6 cellular contexts compared by ENCODE assay signal in the genomic region with DNA sequence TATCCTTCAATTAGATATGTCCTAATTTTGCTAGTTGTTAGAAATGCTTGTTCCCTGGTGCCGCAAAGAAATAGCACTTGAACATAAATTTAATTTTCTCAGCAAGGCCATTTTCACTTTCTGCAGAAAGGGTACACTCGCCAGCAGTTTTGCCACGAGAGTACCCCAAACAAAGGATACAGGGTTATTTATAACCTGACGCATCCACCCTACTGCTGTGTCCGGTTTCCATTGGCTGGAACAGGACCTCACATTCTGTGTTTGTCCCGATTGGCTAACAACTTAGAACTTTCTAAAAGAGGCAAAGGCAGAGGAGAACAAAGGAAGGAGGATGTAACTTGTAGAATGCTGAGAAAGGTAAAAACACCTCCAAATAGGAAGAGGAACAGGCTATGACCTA. TPM values are rescaled to one million over a fixed set of nuclear protein-coding genes. Genes with fewer than 3 reads are reported as not detected.
"Had no signal": no experiment of that assay in that cellular context is flagged by ENCODE, and none has a peak within 500 bp of the region (broad histone marks: within the 10 kb centered on the region; RNA-seq: fewer than 3 reads in every experiment).

No MANE protein-coding gene starts in this region.

RNA-seq across cellular contexts. Expression of gene ZNF280B, which starts 1.4 kb away (rescaled TPM):
- total RNA-seq: ascending aorta had no signal

RNA-seq across cellular contexts. Expression of gene ZNF280A, which starts 10.2 kb away (rescaled TPM):
- total RNA-seq: activated CD8-positive, alpha-beta memory T cell treated with anti-CD3 and anti-CD28 coated beads, Interleukin-2, amount 10 ng/mL, durations not matched to agents 7 days and 5 days; activated T-helper 2 cell treated with anti-CD3 and anti-CD28 coated beads, Interferon-gamma antibody, Interleukin-2, Interleukin-4, amounts not matched to agents 10 μg/mL and 5 μg/mL and 100 μg/mL, durations not matched to agents 14 hours and 24 hours and 36 hours; ascending aorta; body of pancreas; OCI-LY7; T-helper 2 cell treated with Interferon-gamma antibody and Interleukin-4, amounts not matched to agents 100 ng/mL and 5 ng/mL, for 36 hours had no signal

RNA-seq across cellular contexts. Expression of gene PRAME, which starts 49.2 kb away (rescaled TPM):
- total RNA-seq: activated CD8-positive, alpha-beta memory T cell treated with anti-CD3 and anti-CD28 coated beads, Interleukin-2, amount 10 ng/mL, durations not matched to agents 7 days and 5 days; activated T-helper 2 cell treated with anti-CD3 and anti-CD28 coated beads, Interferon-gamma antibody, Interleukin-2, Interleukin-4, amounts not matched to agents 10 μg/mL and 5 μg/mL and 100 μg/mL, durations not matched to agents 14 hours and 24 hours and 36 hours; ascending aorta; body of pancreas; T-helper 2 cell treated with Interferon-gamma antibody and Interleukin-4, amounts not matched to agents 100 ng/mL and 5 ng/mL, for 36 hours had no signal
